In genomic region chr12:50547742-50548141, GRCh38 we compare ENCODE assay signal across 19 cellular contexts. TPM values are rescaled to one million over a fixed set of nuclear protein-coding genes. Genes with fewer than 3 reads are reported as not detected.
DNase-seq lines count a peak whose midpoint lies in the region; ATAC-seq, FAIRE-seq and TF ChIP-seq lines count a peak whose summit lies in the region.
"Had no signal": no experiment of that assay in that cellular context is flagged by ENCODE, and none has a peak within 500 bp of the region (broad histone marks: within the 10 kb centered on the region; RNA-seq: fewer than 3 reads in every experiment).

No MANE protein-coding gene starts in this region.

- no peaks in the 10 kb centered on the region for H3K27me3 Mint-ChIP-seq in activated CD8-positive, alpha-beta T cell treated with anti-CD3 and anti-CD28 coated beads, Interleukin-2, amount 10 ng/mL, durations not matched to agents 7 days and 5 days (ENCODE audit: low read depth)
- H3K27me3 Mint-ChIP-seq: B cell; CD4-positive, alpha-beta memory T cell had no signal

- no peak for TF ChIP-seq RAD21 in A549 (conservative IDR thresholded peaks at IDR 0.05 in 1 of 2, IDR thresholded peaks at IDR 0.05 in 1 of 2)

- FAIRE-seq in A549 (lab: Jason Lieb, UNC) = no peak
- FAIRE-seq: GM12892 had no signal

- no peaks in the 10 kb centered on the region for H3K9me3 Mint-ChIP-seq in activated CD8-positive, alpha-beta T cell treated with anti-CD3 and anti-CD28 coated beads, Interleukin-2, amount 10 ng/mL, durations not matched to agents 7 days and 5 days (ENCODE audit: insufficient read depth)
- H3K9me3 Mint-ChIP-seq: CD4-positive, alpha-beta memory T cell; GM23338 had no signal

- no peaks in the 10 kb centered on the region for H3K4me1 Mint-ChIP-seq in activated CD8-positive, alpha-beta T cell treated with anti-CD3 and anti-CD28 coated beads, Interleukin-2, amount 10 ng/mL, durations not matched to agents 7 days and 5 days (ENCODE audit: low read depth)

- POLR2A ChIA-PET in A549 (lab: Yijun Ruan, JAX) = no interaction called here
- POLR2A ChIA-PET in HEK293 (lab: Yijun Ruan, JAX) = no interaction called here
- POLR2A ChIA-PET in activated CD8-positive, alpha-beta T cell treated with anti-CD3 and anti-CD28 coated beads, Interleukin-2, amount 10 ng/mL, durations not matched to agents 7 days and 5 days (lab: Charles Lee) = no interaction called here

- H3K27me3 ChIP-seq in body of pancreas (no peaks in the 10 kb centered on the region), right lobe of liver (no peaks in the 10 kb centered on the region)

- peaks cover 55% of the 10 kb centered on the region for H3K4me1 ChIP-seq in A549
- peaks cover 9% of the 10 kb centered on the region; the same call in 1 of the 2 replicates for H3K4me1 ChIP-seq in HEK293 (ENCODE audit: control insufficient read depth, insufficient read depth, low read length)
- H3K4me1 ChIP-seq in body of pancreas = peaks cover 55% of the 10 kb centered on the region
- H3K4me1 ChIP-seq in right lobe of liver = peaks cover 0 to 60% (median 20%) of the 10 kb centered on the region in 4 donors

- TF ChIP-seq CTCF in A549 (IDR thresholded peaks at IDR 0.05) = no peak
- TF ChIP-seq CTCF in HEK293 (tag by site-specific recombination; IDR thresholded peaks at IDR 0.05) = no peak
- TF ChIP-seq CTCF in body of pancreas (IDR thresholded peaks at IDR 0.05) = no peak
- TF ChIP-seq CTCF in right lobe of liver (IDR thresholded peaks at IDR 0.05) = no peak

- H3K9me3 ChIP-seq in A549 = no peaks in the 10 kb centered on the region
- no peaks in the 10 kb centered on the region for H3K9me3 ChIP-seq in HEK293 (ENCODE audit: control insufficient read depth, insufficient read depth, low read depth, low read length)
- H3K9me3 ChIP-seq in body of pancreas = no peaks in the 10 kb centered on the region
- H3K9me3 ChIP-seq in right lobe of liver = no peaks in the 10 kb centered on the region

- no peak for TF ChIP-seq EP300 in A549 (IDR thresholded peaks at IDR 0.05)

- TF ChIP-seq POLR2A in A549 (IDR thresholded peaks at IDR 0.05; ENCODE audit: low read length) = no peak
- TF ChIP-seq POLR2A in body of pancreas (IDR thresholded peaks at IDR 0.05) = no peak
- TF ChIP-seq POLR2A in right lobe of liver (IDR thresholded peaks at IDR 0.05) = no peak

- no peak for DNase-seq in A549 (ENCODE audit: low read depth in 1 of 2, low spot score in 1 of 2)
- DNase-seq in body of pancreas = no peak
- no peak for DNase-seq in right lobe of liver
- DNase-seq in SIG-M5 treated with dmso at 0.1 percent for 504 hours (lab: John Stamatoyannopoulos, UW; ENCODE audit: unreplicated experiment) = no peak
- no peak for DNase-seq in sciatic nerve (ENCODE audit: low spot score)
- no peak for DNase-seq in activated T-cell treated with anti-CD3 and anti-CD28 coated beads, Interleukin-2, amount 50 U/mL, for 48 hours
- no peak for DNase-seq in activated CD8-positive, alpha-beta T cell treated with anti-CD3 and anti-CD28 coated beads, Interleukin-2, amount 10 ng/mL, durations not matched to agents 7 days and 5 days
- DNase-seq: ACHN; C1 segment of cervical spinal cord; CD4-positive, alpha-beta memory T cell; DND-41; GDM1; H7 had no signal

- H3K27ac Mint-ChIP-seq in activated CD8-positive, alpha-beta T cell treated with anti-CD3 and anti-CD28 coated beads, Interleukin-2, amount 10 ng/mL, durations not matched to agents 7 days and 5 days = no peak overlapping the region
- H3K27ac Mint-ChIP-seq: B cell, GM23338 had no signal

- H3K36me3 ChIP-seq in HEK293 (ENCODE audit: control insufficient read depth in 2 of 2, insufficient read depth in 1 of 2, low read length in 2 of 2) = no peaks in the 10 kb centered on the region
- no peaks in the 10 kb centered on the region for H3K36me3 ChIP-seq in body of pancreas (replicated peaks in 1 of 2; ENCODE audit: insufficient read depth in 1 of 2, low read depth in 2 of 2)
- no peaks in the 10 kb centered on the region for H3K36me3 ChIP-seq in right lobe of liver

- intact Hi-C loops in body of pancreas (cut with DNase I) = no loop called here
- intact Hi-C loops in right lobe of liver (cut with DNase I) = no loop called here
- intact Hi-C loops in sciatic nerve (cut with DNase I) = no loop called here

- peak overlapping the region; percentile 68; the same call in 2 of the 3 replicates for H3K4me2 ChIP-seq in A549
- H3K4me2 ChIP-seq: GM23338 had no signal

- no peak overlapping the region for H3K4me3 Mint-ChIP-seq in activated CD8-positive, alpha-beta T cell treated with anti-CD3 and anti-CD28 coated beads, Interleukin-2, amount 10 ng/mL, durations not matched to agents 7 days and 5 days
- H3K4me3 Mint-ChIP-seq: B cell; CD4-positive, alpha-beta memory T cell; GM23338 had no signal

- H3K27ac ChIP-seq in A549 (peak overlapping the region; percentile 65 to 70; a peak in 5 of 6 replicates), HEK293 (ENCODE audit: extremely low read depth, low read depth, low read length) (no peak overlapping the region), body of pancreas (peak overlapping the region in 3 of 4 donors; percentile 41 to 86 (median 80)), right lobe of liver (peak overlapping the region in 2 of 3 donors; percentile 78 to 82)
- H3K27ac ChIP-seq: 22Rv1, HL-60 had no signal

- CTCF ChIA-PET in A549 (lab: Yijun Ruan, JAX) = interaction anchor here (0.6 to 1.4 kb wide), 4 partner anchors 9 to 60 kb away, joined by 3 to 4 read pairs (median 3); partner anchors contain the start of gene DIP2B
- CTCF ChIA-PET in HEK293 (lab: Yijun Ruan, JAX) = no interaction called here
- CTCF ChIA-PET in activated CD8-positive, alpha-beta T cell treated with anti-CD3 and anti-CD28 coated beads, Interleukin-2, amount 10 ng/mL, durations not matched to agents 7 days and 5 days (lab: Charles Lee) = interaction anchor here (0.5 to 1.6 kb wide), 3 partner anchors 9 to 90 kb away, joined by 3 to 9 read pairs (median 3); no protein-coding TSS in a partner anchor

- 88% methylated on average over 2 of the region's 2 CpGs for WGBS in A549 (ENCODE audit: missing lambda C conversion rate)
- 78 to 83% methylated on average over 2 of the region's 2 CpGs for WGBS in body of pancreas, 2 donors
- WGBS in right lobe of liver (ENCODE audit: insufficient coverage, low coverage, low lambda C conversion rate, missing lambda C conversion rate) = 61% methylated on average over 2 of the region's 2 CpGs

- no peak for ATAC-seq in A549
- ATAC-seq in body of pancreas = no peak
- ATAC-seq in right lobe of liver = no peak
- ATAC-seq in sciatic nerve = no peak
- ATAC-seq in activated CD8-positive, alpha-beta T cell treated with anti-CD3 and anti-CD28 coated beads, Interleukin-2, amount 10 ng/mL, durations not matched to agents 7 days and 5 days = no peak
- ATAC-seq: GM23338 had no signal

- no peak overlapping the region for H3K4me3 ChIP-seq in A549
- no peak overlapping the region for H3K4me3 ChIP-seq in HEK293 (ENCODE audit: low read depth, low read length)
- no peak overlapping the region for H3K4me3 ChIP-seq in body of pancreas
- H3K4me3 ChIP-seq in right lobe of liver = no peak overlapping the region
- H3K4me3 ChIP-seq: GM23338 had no signal

- no peaks in the 10 kb centered on the region for H3K36me3 Mint-ChIP-seq in activated CD8-positive, alpha-beta T cell treated with anti-CD3 and anti-CD28 coated beads, Interleukin-2, amount 10 ng/mL, durations not matched to agents 7 days and 5 days (ENCODE audit: low read depth)

TF ChIP-seq in A549, 52 proteins besides CTCF, POLR2A, EP300 and RAD21 (continues in another document):
- TF ChIP-seq ELK1 (IDR thresholded peaks at IDR 0.05; ENCODE audit: low read depth, low read length) (no peak), EHMT2 (IDR thresholded peaks at IDR 0.05; ENCODE audit: low read depth) (no peak), FOSL2 (IDR thresholded peaks at IDR 0.05) (no peak), FOSL2 (CRISPR knock-in tag; IDR thresholded peaks at IDR 0.05) (no peak), SREBF2 (IDR thresholded peaks at IDR 0.05) (no peak), RARB (CRISPR knock-in tag; IDR thresholded peaks at IDR 0.05) (no peak), HOXB13 (CRISPR knock-in tag; IDR thresholded peaks at IDR 0.05; ENCODE audit: low read depth) (no peak)

TF ChIP-seq in HEK293, 187 proteins besides CTCF, POLR2A, EP300 and RAD21:
- TF ChIP-seq ZFP69B (tag by site-specific recombination; IDR thresholded peaks at IDR 0.05) (no peak), BCL11B (tag by site-specific recombination; IDR thresholded peaks at IDR 0.05; ENCODE audit: low read depth) (no peak), ZIC2 (tag by site-specific recombination; IDR thresholded peaks at IDR 0.05) (no peak), ZFP37 (tag by site-specific recombination; IDR thresholded peaks at IDR 0.05) (no peak), TCF7L2 (IDR thresholded peaks at IDR 0.05; ENCODE audit: borderline replicate concordance, low read depth, low read length) (no peak), ZNF121 (tag by site-specific recombination; IDR thresholded peaks at IDR 0.05) (peak; percentile 80), ZNF514 (tag by site-specific recombination; IDR thresholded peaks at IDR 0.05) (no peak)

RNA-seq across cellular contexts. Expression of gene DIP2B, which starts 43.0 kb away (rescaled TPM):
- polyA plus RNA-seq in A549 (2011; rRNA removed) (29.3 and 32.8 TPM in 2 replicates), A549 (2017; fragmentation: RNase III; extraction: RNeasy Plus Mini Kit Qiagen cat#74134 plus additional on column Dnase treatment) (16.2 to 16.9 TPM (median 16.4 TPM) in 3 replicates)
- polyA plus RNA-seq in A549 (2012; cell fraction: cytosol; rRNA removed) = 10.6 and 13.3 TPM in 2 replicates
- 13.1 and 18.6 TPM in 2 replicates for polyA plus RNA-seq in A549 (2012; cell fraction: nucleus; rRNA removed)
- 71.4 and 73.4 TPM in 2 replicates for polyA minus RNA-seq in A549 (2011; rRNA and poly(A)+ RNA removed)
- total RNA-seq in body of pancreas (10 to 100 TPM; 15.8 to 28.7 TPM), right lobe of liver (10 to 100 TPM; 11.1 to 24.0 (median 14.8) TPM), sciatic nerve (47.4 TPM)
- 10 to 100 TPM; 18.8 to 21.8 TPM for total RNA-seq in activated CD8-positive, alpha-beta T cell treated with anti-CD3 and anti-CD28 coated beads, Interleukin-2, amount 10 ng/mL, durations not matched to agents 7 days and 5 days
